ENCODE assay signal across 3 cellular contexts in the genomic region with DNA sequence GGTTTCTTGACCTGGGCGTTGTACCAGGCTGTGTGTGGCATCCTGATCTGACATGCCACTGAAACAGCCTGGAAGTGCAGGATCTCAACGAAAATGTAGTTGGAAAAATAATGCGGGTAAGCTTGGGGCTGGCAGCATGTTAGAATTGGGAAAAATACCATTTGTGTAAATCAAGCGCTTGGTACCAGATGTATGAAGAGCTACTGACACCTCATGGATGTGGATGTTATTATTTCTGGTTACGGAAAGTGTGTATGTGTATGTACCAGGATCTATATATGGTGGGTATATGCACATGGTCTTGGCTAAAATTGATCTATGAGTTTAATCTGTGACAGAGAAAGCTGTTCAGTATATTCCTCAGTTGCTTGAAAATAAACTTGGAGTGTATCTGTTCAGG.
A peak's percentile ranks its signal among the peaks of the same experiment; 100 is the strongest.
TF ChIP-seq lines count a peak whose summit lies in the region.

No MANE protein-coding gene starts in this region.

TF ChIP-seq in A549, 52 proteins besides CTCF, POLR2A, EP300 and RAD21:
- no peak for TF ChIP-seq NFE2L2 (conservative IDR thresholded peaks at IDR 0.05; ENCODE audit: low read length)
- no peak for TF ChIP-seq BHLHE40 (IDR thresholded peaks at IDR 0.05; ENCODE audit: low read depth, low read length)
- peak; percentile 20; the same call in 1 of the 3 replicates for TF ChIP-seq SMC3 (IDR thresholded peaks at IDR 0.05)
- TF ChIP-seq EHF (CRISPR knock-in tag; IDR thresholded peaks at IDR 0.05) = no peak

TF ChIP-seq in HCT116, 20 proteins besides CTCF, POLR2A, EP300 and RAD21:
- TF ChIP-seq YY1 (IDR thresholded peaks at IDR 0.05; ENCODE audit: extremely low read depth, insufficient replicate concordance, low read depth, low read length) = no peak
- TF ChIP-seq FOSL1 (IDR thresholded peaks at IDR 0.05; ENCODE audit: low read depth) = no peak
- no peak for TF ChIP-seq ZNF274 (IDR thresholded peaks at IDR 0.05; ENCODE audit: low read depth, low read length)
- TF ChIP-seq ZFX (IDR thresholded peaks at IDR 0.05) = no peak
TF ChIP-seq in HCT116: peak in this region for 0.

TF ChIP-seq in K562, 482 proteins besides CTCF, POLR2A, EP300 and RAD21:
- no peak for TF ChIP-seq DACH1 (IDR thresholded peaks at IDR 0.05; ENCODE audit: partially characterized antibody)
- 0 out of 2 replicates have a peak, but pooled peaks have one; percentile 35 for TF ChIP-seq ETV5 (CRISPR knock-in tag; IDR thresholded peaks at IDR 0.05; ENCODE audit: low read depth)
